Comparison of ENCODE assay signal across 8 cellular contexts in the genomic region with DNA sequence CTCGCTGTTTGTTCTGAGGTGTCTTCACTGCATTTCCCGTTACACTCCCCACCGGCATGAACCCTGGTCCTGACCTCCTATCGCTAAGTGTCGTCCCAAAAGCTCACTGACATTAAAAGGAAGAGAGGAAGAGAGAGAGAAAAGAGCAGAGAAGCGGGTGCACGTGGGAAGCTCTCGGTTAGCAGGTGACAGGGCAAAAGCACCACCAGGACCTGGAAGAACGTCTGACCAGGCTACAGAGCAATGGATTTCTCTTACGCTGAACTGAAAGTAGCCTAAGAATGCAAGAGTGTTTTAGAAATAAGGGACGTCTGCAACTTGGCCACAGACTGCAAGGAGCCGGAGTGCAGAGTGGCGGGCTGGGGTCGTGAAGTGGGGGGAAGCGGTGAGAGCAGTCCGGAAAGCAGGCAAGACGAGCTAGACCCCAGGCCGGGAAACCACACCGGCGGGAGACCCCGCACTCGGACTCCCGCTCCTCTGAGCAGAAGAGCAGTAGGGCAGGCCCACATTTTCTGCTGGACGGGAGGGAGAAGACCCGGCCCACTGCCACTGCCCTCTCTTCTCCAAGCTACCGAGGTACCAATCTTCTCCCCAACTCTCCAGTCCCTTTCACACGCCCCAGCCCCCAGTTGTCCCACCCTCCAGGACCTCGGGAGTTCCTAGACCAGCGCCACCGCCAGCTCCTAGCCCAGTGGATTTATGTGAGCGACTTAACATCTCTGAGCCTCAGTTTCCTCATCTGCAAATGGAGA. TPM values are rescaled to one million over a fixed set of nuclear protein-coding genes. Genes with fewer than 3 reads are reported as not detected.
DNase-seq lines count a peak whose midpoint lies in the region; ATAC-seq and TF ChIP-seq lines count a peak whose summit lies in the region.

No MANE protein-coding gene starts in this region.

- H3K27ac ChIP-seq in esophagus muscularis mucosa (replicated peaks in 1 of 4), result peak overlapping the region; percentile 87 to 94 (median 90)
- H3K27ac ChIP-seq in osteoblast (ENCODE audit: low read depth, low read length), result peak overlapping the region; percentile 78

- 16% methylated on average over 26 of the region's 31 CpGs for WGBS in esophagus muscularis mucosa

- H3K4me3 Mint-ChIP-seq in activated CD4-positive, alpha-beta T cell treated with anti-CD3 and anti-CD28 coated beads, Interleukin-2, amount 10 ng/mL, durations not matched to agents 7 days and 5 days, result peak overlapping the region; percentile 81

- H2AFZ ChIP-seq in osteoblast (ENCODE audit: low read length), result peak overlapping the region; percentile 96

- ATAC-seq in sciatic nerve, result no peak

- H3K4me2 ChIP-seq in osteoblast (ENCODE audit: insufficient read depth, low read length), result peak overlapping the region; percentile 100

- H3K27ac Mint-ChIP-seq in activated CD4-positive, alpha-beta T cell treated with anti-CD3 and anti-CD28 coated beads, Interleukin-2, amount 10 ng/mL, durations not matched to agents 7 days and 5 days, result peak overlapping the region; percentile 86

- intact Hi-C loops in esophagus muscularis mucosa (cut with DNase I) (loop anchor here (2.0 kb wide), 1 partner anchor 223 kb away; the partner anchor contains the start of genes DCAF6 and MPC2), sciatic nerve (cut with DNase I) (no loop called here)

- no peaks in the 10 kb centered on the region for H3K9me3 ChIP-seq in esophagus muscularis mucosa
- no peaks in the 10 kb centered on the region for H3K9me3 ChIP-seq in osteoblast (ENCODE audit: low read depth, low read length)

- H3K4me1 ChIP-seq in esophagus muscularis mucosa, result peaks cover 7 to 25% (median 20%) of the 10 kb centered on the region in 4 donors
- H3K4me1 ChIP-seq in osteoblast (ENCODE audit: insufficient read depth, low read length), result peaks cover 9% of the 10 kb centered on the region

- H3K4me1 Mint-ChIP-seq in activated CD4-positive, alpha-beta T cell treated with anti-CD3 and anti-CD28 coated beads, Interleukin-2, amount 10 ng/mL, durations not matched to agents 7 days and 5 days, result peaks cover 44% of the 10 kb centered on the region

- peaks cover 6% of the 10 kb centered on the region for H3K27me3 Mint-ChIP-seq in activated CD4-positive, alpha-beta T cell treated with anti-CD3 and anti-CD28 coated beads, Interleukin-2, amount 10 ng/mL, durations not matched to agents 7 days and 5 days

- CTCF ChIA-PET in activated CD4-positive, alpha-beta T cell treated with anti-CD3 and anti-CD28 coated beads, Interleukin-2, amount 10 ng/mL, durations not matched to agents 7 days and 5 days (lab: Charles Lee), result interaction anchor here (0.6 to 2.5 kb wide), 6 partner anchors 9 to 485 kb away, joined by 3 to 9 read pairs (median 4); no protein-coding TSS in a partner anchor

- peaks cover 2% of the 10 kb centered on the region for H3K36me3 Mint-ChIP-seq in activated CD4-positive, alpha-beta T cell treated with anti-CD3 and anti-CD28 coated beads, Interleukin-2, amount 10 ng/mL, durations not matched to agents 7 days and 5 days (ENCODE audit: low read depth)

- H4K20me1 ChIP-seq in osteoblast (ENCODE audit: insufficient read depth, low read length), result no peaks in the 10 kb centered on the region

- no peak for TF ChIP-seq POLR2A in esophagus muscularis mucosa (IDR thresholded peaks at IDR 0.05; ENCODE audit: low read depth)

- H3K36me3 ChIP-seq in esophagus muscularis mucosa, result no peaks in the 10 kb centered on the region
- no peaks in the 10 kb centered on the region for H3K36me3 ChIP-seq in osteoblast (ENCODE audit: insufficient read depth, low read length)

- POLR2A ChIA-PET in activated CD4-positive, alpha-beta T cell treated with anti-CD3 and anti-CD28 coated beads, Interleukin-2, amount 10 ng/mL, durations not matched to agents 7 days and 5 days (lab: Charles Lee), result interaction anchor here (0.6 kb wide), 1 partner anchor 611 kb away, joined by 3 read pairs; no protein-coding TSS in a partner anchor

- H3K9me3 Mint-ChIP-seq in activated CD4-positive, alpha-beta T cell treated with anti-CD3 and anti-CD28 coated beads, Interleukin-2, amount 10 ng/mL, durations not matched to agents 7 days and 5 days, result no peaks in the 10 kb centered on the region

- no peaks in the 10 kb centered on the region for H3K79me2 ChIP-seq in osteoblast (ENCODE audit: insufficient read depth, low read length)

- TF ChIP-seq CTCF in esophagus muscularis mucosa (IDR thresholded peaks at IDR 0.05) (no peak), osteoblast (IDR thresholded peaks at IDR 0.05; ENCODE audit: extremely low read depth, low read depth, low read length) (no peak)

- H3K27me3 ChIP-seq in esophagus muscularis mucosa (no peaks in the 10 kb centered on the region), osteoblast (ENCODE audit: insufficient read depth, low read length) (peaks cover 3% of the 10 kb centered on the region)

- peak; percentile 32 for DNase-seq in stimulated activated CD4-positive, alpha-beta T cell treated with anti-CD3 and anti-CD28 coated beads, Interleukin-15, amount 100 ng/mL, for 24 hours
- DNase-seq in stimulated activated CD4-positive, alpha-beta T cell treated with anti-CD3 and anti-CD28 coated beads, Interleukin-2, amount 100 ng/mL, for 48 hours, result no peak
- DNase-seq in activated CD4-positive, alpha-beta T cell treated with anti-CD3 and anti-CD28 coated beads, Interleukin-2, amount 10 ng/mL, durations not matched to agents 7 days and 5 days, result peak; percentile 14
- DNase-seq in esophagus muscularis mucosa (ENCODE audit: extremely low spot score), result no peak
- no peak for DNase-seq in osteoblast (ENCODE audit: insufficient read length, low spot score, missing footprints)
- no peak for DNase-seq in COR-L47 (lab: John Stamatoyannopoulos, UW)
- no peak for DNase-seq in inferior parietal cortex (ENCODE audit: extremely low spot score)
- no peak for DNase-seq in sciatic nerve (ENCODE audit: low spot score)

- peak overlapping the region; percentile 61 to 81 (median 71) for H3K4me3 ChIP-seq in esophagus muscularis mucosa
- peak overlapping the region; percentile 86 for H3K4me3 ChIP-seq in osteoblast (ENCODE audit: insufficient read depth, low read length)

- no peak for TF ChIP-seq EP300 in esophagus muscularis mucosa (IDR thresholded peaks at IDR 0.05)

RNA-seq across cellular contexts. Expression of gene MPZL1, which starts 8.3 kb away (rescaled TPM):
- total RNA-seq in activated CD4-positive, alpha-beta T cell treated with anti-CD3 and anti-CD28 coated beads, Interleukin-2, amount 10 ng/mL, durations not matched to agents 7 days and 5 days, result 10 to 100 TPM; 12.5 to 14.1 TPM
- 100 to 1,000 TPM in 2 of 4 donors, 10 to 100 TPM in 2; 72.7 to 130 (median 107) TPM for total RNA-seq in esophagus muscularis mucosa
- 189 and 215 TPM in 2 replicates for total RNA-seq in osteoblast
- 102 TPM for total RNA-seq in sciatic nerve

Comparison
In these comparisons a context has a peak if more than half of its experiments do, and no peak if none do; other contexts are left out.
1. DNase-seq: peak in stimulated activated CD4-positive, alpha-beta T cell treated with anti-CD3 and anti-CD28 coated beads, Interleukin-15, amount 100 ng/mL, for 24 hours (single experiment) and activated CD4-positive, alpha-beta T cell treated with anti-CD3 and anti-CD28 coated beads, Interleukin-2, amount 10 ng/mL, durations not matched to agents 7 days and 5 days (single experiment); none in stimulated activated CD4-positive, alpha-beta T cell treated with anti-CD3 and anti-CD28 coated beads, Interleukin-2, amount 100 ng/mL, for 48 hours (0 of 2), esophagus muscularis mucosa (single experiment), osteoblast (single experiment), COR-L47 (single experiment), inferior parietal cortex (single experiment) and sciatic nerve (single experiment).